ENCODE assay signal across 25 cellular contexts in the genomic region with DNA sequence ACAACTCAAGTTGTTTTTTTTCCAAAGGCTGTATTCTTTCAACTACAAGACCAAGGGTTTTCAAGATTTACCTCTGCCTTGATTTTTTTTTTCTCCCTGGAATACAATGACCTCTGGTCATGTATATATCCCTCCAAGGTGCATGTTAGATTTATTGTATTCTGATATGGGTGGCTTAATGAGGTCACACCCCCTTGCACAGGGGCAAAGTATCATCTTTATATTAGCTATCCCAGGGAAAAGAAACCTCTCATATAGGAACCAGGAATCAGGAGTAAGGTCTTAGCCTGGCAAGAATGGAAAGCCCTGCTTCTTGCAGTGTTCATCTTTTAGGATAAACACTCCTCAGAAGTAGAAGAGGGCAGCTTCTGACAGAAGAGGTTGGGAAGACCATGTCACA.
A peak's percentile ranks its signal among the peaks of the same experiment; 100 is the strongest.
DNase-seq lines count a peak whose midpoint lies in the region; ATAC-seq, FAIRE-seq and TF ChIP-seq lines count a peak whose summit lies in the region.
"Had no signal": no experiment of that assay in that cellular context is flagged by ENCODE, and none has a peak within 500 bp of the region (broad histone marks: within the 10 kb centered on the region; RNA-seq: fewer than 3 reads in every experiment).

No MANE protein-coding gene starts in this region.

- intact Hi-C loops in mucosa of descending colon (cut with DNase I, micrococcal nuclease) = no loop called here
- intact Hi-C loops in head of caudate nucleus (cut with DNase I) = no loop called here

- peak in 1 of 3 donors; percentile 70 for DNase-seq in mucosa of descending colon
- peak; percentile 92 for DNase-seq in small intestine
- no peak for DNase-seq in HTR-8/SVneo (ENCODE audit: insufficient read length, low spot score)
- no peak for DNase-seq in head of caudate nucleus
- DNase-seq in NCI-H1048 (lab: John Stamatoyannopoulos, UW) = no peak
- DNase-seq: 8988T; ACHN; BE2C; C1 segment of cervical spinal cord; CD4-positive, alpha-beta memory T cell; CD4-positive, CD25-positive, alpha-beta regulatory T cell; CD8-positive, alpha-beta memory T cell; COR-L47; DMS 273 treated with DMSO at 0.1 percent for 48 hours; DMS153; DMS53; DMS79; DND-41; EL; GDM1 had no signal

- H3K4me1 ChIP-seq in mucosa of descending colon (ENCODE audit: low read depth) (peaks cover 8% of the 10 kb centered on the region), small intestine (ENCODE audit: control insufficient read depth in 2 of 2, insufficient read depth in 1 of 2, low read depth in 1 of 2, low read length in 1 of 2) (no peaks in the 10 kb centered on the region)
- H3K4me1 ChIP-seq: BE2C, BLaER1 had no signal

- no peak for FAIRE-seq in small intestine (lab: Jason Lieb, UNC)
- no peak for FAIRE-seq in HTR-8/SVneo (lab: Jason Lieb, UNC)
- FAIRE-seq: A204.1, GM12878, GM12892, GM18507 had no signal

- H3K27me3 ChIP-seq in small intestine (ENCODE audit: control insufficient read depth in 2 of 2, insufficient read depth in 2 of 2, low read length in 2 of 2) = no peaks in the 10 kb centered on the region
- H3K27me3 ChIP-seq: BE2C, BLaER1 had no signal

- no peaks in the 10 kb centered on the region for H3K36me3 ChIP-seq in mucosa of descending colon (ENCODE audit: low read depth)
- no peaks in the 10 kb centered on the region for H3K36me3 ChIP-seq in small intestine (ENCODE audit: control insufficient read depth in 2 of 2, insufficient read depth in 2 of 2, low read length in 2 of 2)
- H3K36me3 ChIP-seq: BE2C, BLaER1 had no signal

- peak overlapping the region in 1 of 2 donors; percentile 78 for H3K27ac ChIP-seq in small intestine (ENCODE audit: low read depth in 1 of 2, low read length in 1 of 2)
- H3K27ac ChIP-seq: BLaER1 had no signal

- H3K9me3 ChIP-seq in mucosa of descending colon (peaks cover 12% of the 10 kb centered on the region), small intestine (ENCODE audit: control insufficient read depth, low read depth) (no peaks in the 10 kb centered on the region)
- H3K9me3 ChIP-seq: BE2C had no signal

- peak; percentile 85 for ATAC-seq in mucosa of descending colon
- ATAC-seq: GM12878 had no signal

- H3K4me3 ChIP-seq in mucosa of descending colon = no peak overlapping the region
- no peak overlapping the region for H3K4me3 ChIP-seq in small intestine (ENCODE audit: low read depth in 1 of 2, low read length in 2 of 2)
- H3K4me3 ChIP-seq: BLaER1, GM12878 had no signal

- no peak for TF ChIP-seq CTCF in mucosa of descending colon (IDR thresholded peaks at IDR 0.05)
